In genomic region chr19:35907377-35907745, GRCh38 we compare ENCODE assay signal across 17 cellular contexts. TPM values are rescaled to one million over a fixed set of nuclear protein-coding genes. Genes with fewer than 3 reads are reported as not detected.
DNase-seq lines count a peak whose midpoint lies in the region; ATAC-seq, FAIRE-seq and TF ChIP-seq lines count a peak whose summit lies in the region.
"Had no signal": no experiment of that assay in that cellular context is flagged by ENCODE, and none has a peak within 500 bp of the region (broad histone marks: within the 10 kb centered on the region; RNA-seq: fewer than 3 reads in every experiment).

No MANE protein-coding gene starts in this region.

- WGBS in A549 (ENCODE audit: missing lambda C conversion rate) = 94% methylated on average over 11 of the region's 12 CpGs
- WGBS in esophagus squamous epithelium, 2 donors = 50 to 88% methylated on average over 6 of the region's 12 CpGs
- no CpG with 5 or more reads among the region's 12 CpGs for WGBS in neuronal stem cell (ENCODE audit: extremely low coverage in 2 of 2, insufficient read length in 2 of 2, insufficient replicate concordance in 1 of 2), 2 donors
- WGBS in endodermal cell (ENCODE audit: insufficient coverage in 1 of 2, insufficient read length in 1 of 2), 2 experiments = 69 to 75% methylated on average over 8 to 12 of the region's 12 CpGs

- H3K27ac ChIP-seq in A549 (no peak overlapping the region), esophagus squamous epithelium (peak overlapping the region; percentile 27 to 73 (median 54)), neuronal stem cell (replicated peaks; ENCODE audit: low read length) (no peak overlapping the region), endodermal cell (ENCODE audit: low read depth, low read length) (no peak overlapping the region)
- H3K27ac ChIP-seq: SK-N-MC had no signal

- peak overlapping the region; percentile 35 for H2BK5ac ChIP-seq in neuronal stem cell (ENCODE audit: low read length)

- no peaks in the 10 kb centered on the region for H3K9me3 ChIP-seq in A549
- no peaks in the 10 kb centered on the region for H3K9me3 ChIP-seq in esophagus squamous epithelium
- no peaks in the 10 kb centered on the region for H3K9me3 ChIP-seq in neuronal stem cell (replicated peaks in 1 of 2; ENCODE audit: control insufficient read depth in 2 of 2, insufficient read depth in 1 of 2, low read depth in 1 of 2, low read length in 2 of 2)
- no peaks in the 10 kb centered on the region for H3K9me3 ChIP-seq in endodermal cell (ENCODE audit: control insufficient read depth, low read length)

- H3K4me2 ChIP-seq in A549 (no peak overlapping the region), neuronal stem cell (ENCODE audit: insufficient read depth, low read length, poor library complexity, severe bottlenecking) (no peak overlapping the region)

- no peaks in the 10 kb centered on the region for H3K36me3 ChIP-seq in H7 (replicated peaks; ENCODE audit: control insufficient read depth, insufficient read depth, low read length)
- no peaks in the 10 kb centered on the region for H3K36me3 ChIP-seq in esophagus squamous epithelium
- no peaks in the 10 kb centered on the region for H3K36me3 ChIP-seq in neuronal stem cell (replicated peaks in 1 of 2; ENCODE audit: control insufficient read depth in 2 of 2, insufficient read depth in 2 of 2, low read length in 2 of 2)
- H3K36me3 ChIP-seq in endodermal cell (ENCODE audit: control insufficient read depth, insufficient read depth, low read length) = no peaks in the 10 kb centered on the region

- no peak overlapping the region for H3K27ac Mint-ChIP-seq in endodermal cell

- no peak for TF ChIP-seq EP300 in A549 (IDR thresholded peaks at IDR 0.05)

- H3K4ac ChIP-seq in neuronal stem cell (ENCODE audit: low read length) = no peak overlapping the region

- no peak for TF ChIP-seq RAD21 in A549 (conservative IDR thresholded peaks at IDR 0.05 in 1 of 2, IDR thresholded peaks at IDR 0.05 in 1 of 2)

- no peak for ATAC-seq in A549
- ATAC-seq in HG03354 (IDR thresholded peaks at IDR 0.05; ENCODE audit: poor library complexity, severe bottlenecking, unreplicated experiment) = no peak

- H3K4me3 ChIP-seq in A549 (no peak overlapping the region), H7 (ENCODE audit: insufficient read depth, low read depth, low read length) (no peak overlapping the region), esophagus squamous epithelium (peak overlapping the region in 3 of 4 donors; percentile 10 to 50 (median 34)), neuronal stem cell (ENCODE audit: low read length in 2 of 2) (no peak overlapping the region), endodermal cell (ENCODE audit: low read length) (no peak overlapping the region)
- H3K4me3 ChIP-seq: SK-N-MC had no signal

- in situ Hi-C loops in ACHN (cut with HindIII; ENCODE audit: low pct_ligation_motif_present, low pct_unique_long_range_greater_than_20kb, low sequenced_read_pairs) = no loop called here

- no peak overlapping the region for H3K14ac ChIP-seq in neuronal stem cell (ENCODE audit: low read length)

- H3K4me1 ChIP-seq in A549 (peaks cover 14% of the 10 kb centered on the region; the same call in 2 of the 3 replicates), esophagus squamous epithelium (peaks cover 5 to 34% (median 17%) of the 10 kb centered on the region in 3 donors), neuronal stem cell (ENCODE audit: control insufficient read depth in 2 of 2, insufficient read depth in 1 of 2, low read depth in 1 of 2, low read length in 2 of 2) (peaks cover 12% of the 10 kb centered on the region in 2 donors), endodermal cell (ENCODE audit: control insufficient read depth, insufficient read depth, low read length) (peaks cover 6% of the 10 kb centered on the region)

- TF ChIP-seq POLR2A in A549 (IDR thresholded peaks at IDR 0.05; ENCODE audit: low read length) (0 out of 2 replicates have a peak, but pooled peaks have one; percentile 22), esophagus squamous epithelium (IDR thresholded peaks at IDR 0.05) (no peak)

- intact Hi-C loops in esophagus squamous epithelium (cut with DNase I) = no loop called here

- H4K91ac ChIP-seq in neuronal stem cell (ENCODE audit: low read depth, low read length, poor library complexity) = no peak overlapping the region

- H2AFZ ChIP-seq in neuronal stem cell (ENCODE audit: low read length) = peak overlapping the region; percentile 53

- H3K4me1 Mint-ChIP-seq in endodermal cell = peaks cover 13% of the 10 kb centered on the region

- peaks cover 3% of the 10 kb centered on the region; the same call in 1 of the 2 replicates for H3K27me3 ChIP-seq in H7 (ENCODE audit: control insufficient read depth, insufficient read depth, low read length)
- no peaks in the 10 kb centered on the region for H3K27me3 ChIP-seq in esophagus squamous epithelium
- peaks cover 0 to 28% (median 6%) of the 10 kb centered on the region in 3 experiments for H3K27me3 ChIP-seq in neuronal stem cell (ENCODE audit: control insufficient read depth in 3 of 3, insufficient read depth in 3 of 3, low read depth in 1 of 3, low read length in 3 of 3)
- no peaks in the 10 kb centered on the region for H3K27me3 ChIP-seq in endodermal cell (ENCODE audit: control insufficient read depth, insufficient read depth, low read length, poor library complexity, severe bottlenecking)

- DNase-seq in A549 (ENCODE audit: low read depth in 1 of 2, low spot score in 1 of 2) = no peak
- peak; percentile 64 for DNase-seq in H7
- DNase-seq in esophagus squamous epithelium (lab: John Stamatoyannopoulos, UW) = no peak
- DNase-seq in neuronal stem cell (ENCODE audit: low spot score) = no peak
- DNase-seq in endodermal cell = no peak
- no peak for DNase-seq in NCI-H1694 treated with DMSO at 0.1 percent for 48 hours (lab: John Stamatoyannopoulos, UW)
- DNase-seq in ACHN = no peak
- DNase-seq: activated CD4-positive, alpha-beta T cell treated with anti-CD3 and anti-CD28 coated beads for 1 hour; activated effector memory CD4-positive, alpha-beta T cell treated with anti-CD3 and anti-CD28 coated beads, Interleukin-2, amount 50 U/mL, for 16 hours; CD4-positive, alpha-beta memory T cell; central memory CD4-positive, alpha-beta T cell; stimulated activated CD8-positive, alpha-beta memory T cell treated with anti-CD3 and anti-CD28 coated beads, Interleukin-4, amount 100 ng/mL, for 48 hours had no signal

- H3K9ac ChIP-seq in neuronal stem cell (ENCODE audit: low read depth, low read length, poor library complexity) (no peak overlapping the region), endodermal cell (ENCODE audit: extremely low read depth, low read length, poor library complexity, severe bottlenecking) (no peak overlapping the region)

- peak overlapping the region; percentile 9 for H2BK15ac ChIP-seq in neuronal stem cell (ENCODE audit: low read length)

- CTCF ChIA-PET in A549 (lab: Yijun Ruan, JAX) = interaction anchor here (1.3 to 4.9 kb wide), 2 partner anchors 11 to 24 kb away, joined by 4 to 29 read pairs; no protein-coding TSS in a partner anchor

- H3K27me3 Mint-ChIP-seq in endodermal cell (ENCODE audit: insufficient read depth) = peaks cover 9% of the 10 kb centered on the region
- H3K27me3 Mint-ChIP-seq: CD4-positive, alpha-beta memory T cell had no signal

- no peak overlapping the region for H3K23ac ChIP-seq in neuronal stem cell (ENCODE audit: low read depth, low read length, poor library complexity)

- no peak overlapping the region for H2AK5ac ChIP-seq in neuronal stem cell (ENCODE audit: low read depth, low read length)

- H3K4me3 Mint-ChIP-seq in endodermal cell = no peak overlapping the region
- H3K4me3 Mint-ChIP-seq: neural crest cell had no signal

- no peak overlapping the region for H3K18ac ChIP-seq in neuronal stem cell (ENCODE audit: low read length)

- POLR2A ChIA-PET in A549 (lab: Yijun Ruan, JAX) = no interaction called here

- no peaks in the 10 kb centered on the region for H3K79me1 ChIP-seq in neuronal stem cell (ENCODE audit: low read depth, low read length)

- H2BK12ac ChIP-seq in neuronal stem cell (ENCODE audit: low read length) = peak overlapping the region; percentile 7

- no peaks in the 10 kb centered on the region for H3K36me3 Mint-ChIP-seq in endodermal cell (ENCODE audit: low read depth)

- H3K9me3 Mint-ChIP-seq in endodermal cell = no peaks in the 10 kb centered on the region
- H3K9me3 Mint-ChIP-seq: CD4-positive, alpha-beta memory T cell; neural crest cell had no signal

- no peak for FAIRE-seq in A549 (lab: Jason Lieb, UNC)

- no peak overlapping the region for H2BK120ac ChIP-seq in neuronal stem cell (ENCODE audit: low read depth, low read length)

- no peak overlapping the region for H4K8ac ChIP-seq in neuronal stem cell (ENCODE audit: low read depth, low read length)

- no peak for TF ChIP-seq CTCF in A549 (IDR thresholded peaks at IDR 0.05)
- no peak for TF ChIP-seq CTCF in esophagus squamous epithelium (IDR thresholded peaks at IDR 0.05)
- no peak for TF ChIP-seq CTCF in endodermal cell (conservative IDR thresholded peaks at IDR 0.05)

RNA-seq across cellular contexts. Expression of gene TYROBP, which starts 0.7 kb away (rescaled TPM):
- polyA plus RNA-seq in A549 (2011; rRNA removed) = not detected in 2 replicates
- polyA plus RNA-seq in A549 (2012; cell fraction: cytosol; rRNA removed) = 0.14 and 0.34 TPM in 2 replicates
- 0.29 TPM in 1 of 2 replicates, not detected in the other for polyA plus RNA-seq in A549 (2012; cell fraction: nucleus; rRNA removed)
- 0.21 TPM in 1 of 3 replicates, not detected in the others for polyA plus RNA-seq in A549 (2017; fragmentation: RNase III; extraction: RNeasy Plus Mini Kit Qiagen cat#74134 plus additional on column Dnase treatment)
- 2.1 TPM in 1 of 2 replicates, not detected in the other for polyA minus RNA-seq in A549 (2011; rRNA and poly(A)+ RNA removed)
- total RNA-seq in H7 (2014; rRNA removed; shearing (Covaris generic)) = not detected in 2 replicates
- total RNA-seq in esophagus squamous epithelium = 10 to 100 TPM in 3 of 4 donors, 1 to 10 TPM in 1; 4.5 to 95.9 (median 33.8) TPM
- polyA plus RNA-seq in neuronal stem cell (2013, experiment 1 of 2) = not detected
- not detected for polyA plus RNA-seq in neuronal stem cell (2013, experiment 2 of 2)
- not detected for total RNA-seq in endodermal cell
- polyA plus RNA-seq in endodermal cell (2013, experiment 1 of 2) = 0.64 TPM
- not detected for polyA plus RNA-seq in endodermal cell (2013, experiment 2 of 2)
- total RNA-seq: G401, LHCN-M2, neural crest cell had no signal

RNA-seq across cellular contexts. Expression of gene HCST, which starts 5.0 kb away (rescaled TPM):
- 0.19 TPM in 1 of 2 replicates, not detected in the other for polyA plus RNA-seq in A549 (2011; rRNA removed)
- 0.30 and 0.38 TPM in 2 replicates for polyA plus RNA-seq in A549 (2012; cell fraction: cytosol; rRNA removed)
- polyA plus RNA-seq in A549 (2012; cell fraction: nucleus; rRNA removed) = 0.45 and 0.58 TPM in 2 replicates
- 0.49 to 0.69 TPM in 2 of 3 replicates, not detected in the other for polyA plus RNA-seq in A549 (2017; fragmentation: RNase III; extraction: RNeasy Plus Mini Kit Qiagen cat#74134 plus additional on column Dnase treatment)
- polyA minus RNA-seq in A549 (2011; rRNA and poly(A)+ RNA removed) = 2.2 TPM in 1 of 2 replicates, not detected in the other
- 2.4 and 2.8 TPM in 2 replicates for total RNA-seq in H7 (2014; rRNA removed; shearing (Covaris generic))
- 1 to 10 TPM in 1 of 4 donors, not detected in 3; 1.3 TPM for total RNA-seq in esophagus squamous epithelium
- 0.32 TPM for polyA plus RNA-seq in neuronal stem cell (2013, experiment 1 of 2)
- 0.39 TPM for polyA plus RNA-seq in neuronal stem cell (2013, experiment 2 of 2)
- 1 to 10 TPM; 1.3 to 1.5 TPM for total RNA-seq in endodermal cell
- not detected for polyA plus RNA-seq in endodermal cell (2013, experiment 1 of 2)
- polyA plus RNA-seq in endodermal cell (2013, experiment 2 of 2) = not detected
- total RNA-seq: G401, LHCN-M2, neural crest cell had no signal

RNA-seq across cellular contexts. Expression of gene NFKBID, which starts 7.0 kb away (rescaled TPM):
- polyA plus RNA-seq in A549 (2011; rRNA removed) (4.0 and 4.1 TPM in 2 replicates), A549 (2017; fragmentation: RNase III; extraction: RNeasy Plus Mini Kit Qiagen cat#74134 plus additional on column Dnase treatment) (8.5 to 14.8 TPM (median 9.6 TPM) in 3 replicates)
- polyA plus RNA-seq in A549 (2012; cell fraction: cytosol; rRNA removed) = 9.6 and 11.4 TPM in 2 replicates
- polyA plus RNA-seq in A549 (2012; cell fraction: nucleus; rRNA removed) = 59.9 and 65.7 TPM in 2 replicates
- 8.8 and 9.4 TPM in 2 replicates for polyA minus RNA-seq in A549 (2011; rRNA and poly(A)+ RNA removed)
- total RNA-seq in H7 (2014; rRNA removed; shearing (Covaris generic)) = 6.8 and 7.5 TPM in 2 replicates
- total RNA-seq in esophagus squamous epithelium (10 to 100 TPM in 2 of 4 donors, 1 to 10 TPM in 2; 4.0 to 29.4 (median 11.6) TPM), endodermal cell (10 to 100 TPM; 20.8 to 24.4 TPM)
- polyA plus RNA-seq in neuronal stem cell (2013, experiment 1 of 2) = 4.8 TPM
- 4.7 TPM for polyA plus RNA-seq in neuronal stem cell (2013, experiment 2 of 2)
- polyA plus RNA-seq in endodermal cell (2013, experiment 1 of 2) = 7.1 TPM
- polyA plus RNA-seq in endodermal cell (2013, experiment 2 of 2) = 5.4 TPM

RNA-seq across cellular contexts. Expression of gene LRFN3, which starts 28.8 kb away (rescaled TPM):
- 2.4 and 3.1 TPM in 2 replicates for polyA plus RNA-seq in A549 (2011; rRNA removed)
- 9.8 and 16.4 TPM in 2 replicates for polyA plus RNA-seq in A549 (2012; cell fraction: cytosol; rRNA removed)
- 13.2 and 22.2 TPM in 2 replicates for polyA plus RNA-seq in A549 (2012; cell fraction: nucleus; rRNA removed)
- polyA plus RNA-seq in A549 (2017; fragmentation: RNase III; extraction: RNeasy Plus Mini Kit Qiagen cat#74134 plus additional on column Dnase treatment) = 12.8 to 17.1 TPM (median 16.6 TPM) in 3 replicates
- polyA minus RNA-seq in A549 (2011; rRNA and poly(A)+ RNA removed) = 2.1 and 2.9 TPM in 2 replicates
- 9.9 and 13.4 TPM in 2 replicates for total RNA-seq in H7 (2014; rRNA removed; shearing (Covaris generic))
- 10 to 100 TPM in 1 of 4 donors, 1 to 10 TPM in 3; 5.6 to 12.4 (median 7.5) TPM for total RNA-seq in esophagus squamous epithelium
- polyA plus RNA-seq in neuronal stem cell (2013, experiment 1 of 2) = 21.3 TPM
- polyA plus RNA-seq in neuronal stem cell (2013, experiment 2 of 2) = 19.6 TPM
- 10 to 100 TPM; 18.7 to 24.3 TPM for total RNA-seq in endodermal cell
- 29.1 TPM for polyA plus RNA-seq in endodermal cell (2013, experiment 1 of 2)
- 28.9 TPM for polyA plus RNA-seq in endodermal cell (2013, experiment 2 of 2)

RNA-seq across cellular contexts. Expression of gene APLP1, which starts 39.0 kb away (rescaled TPM):
- 55.3 and 60.4 TPM in 2 replicates for polyA plus RNA-seq in A549 (2011; rRNA removed)
- 63.3 and 100 TPM in 2 replicates for polyA plus RNA-seq in A549 (2012; cell fraction: cytosol; rRNA removed)
- polyA plus RNA-seq in A549 (2012; cell fraction: nucleus; rRNA removed) = 124 and 186 TPM in 2 replicates
- polyA plus RNA-seq in A549 (2017; fragmentation: RNase III; extraction: RNeasy Plus Mini Kit Qiagen cat#74134 plus additional on column Dnase treatment) = 52.1 to 54.8 TPM (median 54.7 TPM) in 3 replicates
- 21.6 and 32.7 TPM in 2 replicates for polyA minus RNA-seq in A549 (2011; rRNA and poly(A)+ RNA removed)
- 18.3 and 19.3 TPM in 2 replicates for total RNA-seq in H7 (2014; rRNA removed; shearing (Covaris generic))
- total RNA-seq in esophagus squamous epithelium = 1 to 10 TPM in 1 of 4 donors, under 1 TPM in 2, not detected in 1; 0.44 to 1.7 (median 0.76) TPM
- 299 TPM for polyA plus RNA-seq in neuronal stem cell (2013, experiment 1 of 2)
- polyA plus RNA-seq in neuronal stem cell (2013, experiment 2 of 2) = 297 TPM
- total RNA-seq in endodermal cell = 10 to 100 TPM in 1 of 2 donors, 1 to 10 TPM in 1; 4.1 to 10.6 TPM
- 395 TPM for polyA plus RNA-seq in endodermal cell (2013, experiment 1 of 2)
- 360 TPM for polyA plus RNA-seq in endodermal cell (2013, experiment 2 of 2)
- total RNA-seq: CD4-positive, alpha-beta memory T cell had no signal

Comparison
In these comparisons a context has a peak if more than half of its experiments do, and no peak if none do; other contexts are left out.
1. H3K27ac ChIP-seq: peak in esophagus squamous epithelium (4 of 4); none in A549 (0 of 2), neuronal stem cell (single experiment) and endodermal cell (single experiment).
2. H3K4me3 ChIP-seq: peak in esophagus squamous epithelium (3 of 4); none in A549 (single experiment), H7 (single experiment), neuronal stem cell (0 of 2) and endodermal cell (single experiment).